Comparison of ENCODE assay signal across 8 cellular contexts in the genomic region with DNA sequence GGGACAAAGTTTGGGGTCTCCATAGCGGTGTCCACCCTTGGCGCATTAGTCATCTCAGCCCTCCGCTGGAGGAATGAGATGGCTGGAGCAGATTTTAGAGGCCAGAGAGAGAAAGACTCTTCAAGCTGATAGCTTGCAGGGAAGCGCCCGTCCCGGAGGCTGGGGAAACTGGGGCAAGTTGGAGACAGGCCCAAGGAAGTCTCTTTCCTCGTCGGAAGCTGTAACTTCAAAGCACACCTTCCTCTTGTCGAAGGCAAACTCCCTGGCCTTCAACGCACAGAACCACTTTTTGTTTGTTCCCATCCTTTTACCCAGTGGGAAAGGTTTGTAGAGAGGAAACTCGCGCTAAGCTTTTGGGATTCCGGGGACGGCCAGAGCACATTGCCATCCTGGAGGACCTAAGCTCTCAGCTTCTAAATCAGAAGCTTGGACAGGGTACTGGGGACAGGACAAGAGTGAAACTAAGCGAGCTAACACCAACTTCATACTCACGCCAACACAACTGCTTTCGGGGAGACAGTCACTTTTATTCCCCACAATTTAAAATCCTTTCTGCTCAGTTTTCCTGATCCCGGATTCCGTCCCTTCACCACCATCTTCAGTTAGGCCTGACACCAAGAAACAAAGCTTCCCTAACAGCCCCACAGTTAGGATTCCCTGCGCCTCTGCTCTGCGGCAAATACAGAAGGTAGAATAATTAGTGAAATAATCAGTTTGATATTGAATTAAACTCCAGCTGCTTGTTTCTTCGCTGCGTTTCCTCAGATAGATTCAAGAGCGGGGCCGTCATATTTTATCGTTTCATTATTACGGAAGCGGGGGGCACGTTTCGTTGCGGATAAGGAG. TPM values are rescaled to one million over a fixed set of nuclear protein-coding genes. Genes with fewer than 3 reads are reported as not detected.
A peak's percentile ranks its signal among the peaks of the same experiment; 100 is the strongest.
DNase-seq lines count a peak whose midpoint lies in the region; ATAC-seq and TF ChIP-seq lines count a peak whose summit lies in the region.
"Had no signal": no experiment of that assay in that cellular context is flagged by ENCODE, and none has a peak within 500 bp of the region (broad histone marks: within the 10 kb centered on the region; RNA-seq: fewer than 3 reads in every experiment).

No MANE protein-coding gene starts in this region.

- no peaks in the 10 kb centered on the region for H3K79me2 ChIP-seq in fibroblast of lung (ENCODE audit: control insufficient read depth, insufficient read depth, low read length)

- DNase-seq in GM10266 (ENCODE audit: extremely low spot score) (peak; percentile 19), SK-N-MC (ENCODE audit: low read depth, low spot score) (no peak), fibroblast of lung (ENCODE audit: low read depth in 2 of 2) (no peak), retina (peak; percentile 73), NCI-H1417 treated with DMSO at 0.1 percent for 48 hours (lab: John Stamatoyannopoulos, UW) (no peak)
- DNase-seq in stimulated activated CD4-positive, alpha-beta T cell treated with anti-CD3 and anti-CD28 coated beads, Interleukin-4, amount 100 ng/mL, for 4 hours: no peak
- DNase-seq: GOT3 had no signal

- no peak for ATAC-seq in HG03442 (IDR thresholded peaks at IDR 0.05; ENCODE audit: unreplicated experiment)

- peak overlapping the region; percentile 76 for H3K4me2 ChIP-seq in fibroblast of lung (ENCODE audit: extremely low read depth, insufficient read depth, low read length)

- no peaks in the 10 kb centered on the region for H4K20me1 ChIP-seq in fibroblast of lung (ENCODE audit: control insufficient read depth, extremely low read depth, insufficient read depth, low read length)

- no peak for TF ChIP-seq CTCF in GM10266 (IDR thresholded peaks at IDR 0.05; ENCODE audit: control insufficient read depth, insufficient read depth, low read depth, missing control alignments)
- no peak for TF ChIP-seq CTCF in fibroblast of lung (conservative IDR thresholded peaks at IDR 0.05 in 1 of 2, IDR thresholded peaks at IDR 0.05 in 1 of 2; ENCODE audit: low read depth in 1 of 2, low read length in 2 of 2)

- H3K27ac ChIP-seq in SK-N-MC (no peak overlapping the region), fibroblast of lung (ENCODE audit: insufficient read depth, low read length) (no peak overlapping the region)

- H3K36me3 ChIP-seq in SK-N-MC (ENCODE audit: insufficient read depth, low read length): no peaks in the 10 kb centered on the region
- H3K36me3 ChIP-seq in fibroblast of lung (ENCODE audit: control insufficient read depth, insufficient read depth, low read length): no peaks in the 10 kb centered on the region

- no peak overlapping the region for H2AFZ ChIP-seq in fibroblast of lung (ENCODE audit: low read length)

- peaks cover 73% of the 10 kb centered on the region for H3K27me3 ChIP-seq in fibroblast of lung (ENCODE audit: control insufficient read depth, insufficient read depth, low read length)

- H3K4me1 ChIP-seq in fibroblast of lung (ENCODE audit: control insufficient read depth, extremely low read depth, insufficient read depth, low read length): peaks cover 2% of the 10 kb centered on the region

- H3K4me3 ChIP-seq in SK-N-MC: peak overlapping the region; percentile 47
- H3K4me3 ChIP-seq in fibroblast of lung (replicated peaks in 1 of 4; ENCODE audit: control extremely low read depth in 1 of 4, insufficient read depth in 1 of 4, low read depth in 3 of 4, low read length in 4 of 4): peak overlapping the region in 2 of 4 experiments; percentile 25 to 33

- H3K9ac ChIP-seq in SK-N-MC (ENCODE audit: insufficient read length): no peak overlapping the region
- no peak overlapping the region for H3K9ac ChIP-seq in fibroblast of lung (ENCODE audit: insufficient read depth, low read length)

- H3K9me3 ChIP-seq in SK-N-MC (ENCODE audit: low read depth, low read length) (no peaks in the 10 kb centered on the region), fibroblast of lung (ENCODE audit: control insufficient read depth, insufficient read depth, low read depth, low read length) (no peaks in the 10 kb centered on the region)

RNA-seq across cellular contexts. Expression of a gene that starts 1.1 kb away (rescaled TPM):
- under 0.01 TPM in 1 of 2 replicates, not detected in the other for total RNA-seq in fibroblast of lung
- 0.01 TPM in 1 of 2 replicates, not detected in the other for polyA plus RNA-seq in fibroblast of lung
- polyA plus RNA-seq in fibroblast of lung (2012): not detected in 2 replicates
- polyA minus RNA-seq in fibroblast of lung (ENCODE audit: low replicate concordance): not detected in 2 replicates

Comparison
In these comparisons a context has a peak if more than half of its experiments do, and no peak if none do; other contexts are left out.
1. DNase-seq: peak in GM10266 (single experiment) and retina (single experiment); none in SK-N-MC (single experiment), fibroblast of lung (0 of 2), NCI-H1417 treated with DMSO at 0.1 percent for 48 hours (single experiment) and stimulated activated CD4-positive, alpha-beta T cell treated with anti-CD3 and anti-CD28 coated beads, Interleukin-4, amount 100 ng/mL, for 4 hours (0 of 2).